8 cellular contexts compared by ENCODE assay signal in the genomic region with DNA sequence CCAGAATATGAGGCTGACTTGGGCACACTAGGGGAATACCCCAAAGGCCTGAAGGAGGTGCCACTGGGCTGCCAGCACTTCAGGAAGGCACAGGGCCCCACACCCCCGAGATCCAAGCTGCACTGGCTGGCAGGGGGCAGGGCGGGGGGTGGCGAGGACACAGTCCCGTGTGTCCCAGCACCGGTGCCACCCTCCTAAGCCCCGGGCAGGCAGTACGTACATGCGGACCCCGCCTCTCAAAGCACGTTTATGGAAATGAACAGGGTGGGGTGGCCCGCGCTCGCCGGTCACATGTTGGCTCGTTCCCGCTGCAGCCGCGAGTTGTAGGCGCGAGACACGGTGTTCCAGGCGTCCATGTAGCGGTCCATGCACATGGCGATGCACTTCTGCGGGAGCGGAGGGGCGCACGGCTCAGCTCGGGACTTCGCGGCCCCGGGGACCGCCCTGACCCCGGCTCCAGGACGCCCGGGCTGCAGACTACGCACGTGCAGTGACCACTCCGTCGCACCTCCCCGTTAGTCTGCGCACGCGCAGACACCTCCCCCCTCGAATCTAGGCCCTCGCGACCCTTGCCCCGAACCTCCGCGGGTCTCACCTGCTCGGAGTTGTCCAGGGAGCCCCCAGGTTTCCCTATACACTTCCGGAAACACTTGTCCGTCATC. TPM values are rescaled to one million over a fixed set of nuclear protein-coding genes. Genes with fewer than 3 reads are reported as not detected.
A peak's percentile ranks its signal among the peaks of the same experiment; 100 is the strongest.
DNase-seq lines count a peak whose midpoint lies in the region; ATAC-seq, FAIRE-seq and TF ChIP-seq lines count a peak whose summit lies in the region.

No MANE protein-coding gene starts in this region.

- H3K4me3 ChIP-seq in AG04449 (ENCODE audit: low read depth, low read length) (peak overlapping the region; percentile 92), bronchial epithelial cell (ENCODE audit: low read depth, low read length) (peak overlapping the region; percentile 95), kidney (ENCODE audit: low read length in 2 of 2) (peak overlapping the region; percentile 75 to 82)

- no peak for FAIRE-seq in bronchial epithelial cell (lab: Jason Lieb, UNC)
- FAIRE-seq in kidney (lab: Jason Lieb, UNC) = no peak

- H3K4me1 ChIP-seq in kidney (ENCODE audit: control insufficient read depth in 1 of 2, insufficient read depth in 1 of 2, low read depth in 1 of 2, low read length in 2 of 2) = peaks cover 8 to 11% of the 10 kb centered on the region in 2 donors

- ATAC-seq in GM18511 (IDR thresholded peaks at IDR 0.05; ENCODE audit: unreplicated experiment) = peak; percentile 15
- ATAC-seq in HG03442 (IDR thresholded peaks at IDR 0.05; ENCODE audit: unreplicated experiment) = peak; percentile 4

- POLR2A ChIA-PET in AG04449 (lab: Yijun Ruan, JAX) = interaction anchor here (1.3 to 2.0 kb wide), 3 partner anchors 16 to 176 kb away, joined by 3 to 14 read pairs (median 6); partner anchors contain the start of gene GADD45B

- H3K9ac ChIP-seq in kidney (ENCODE audit: low read length in 2 of 2) = peak overlapping the region; percentile 73 to 79

- no peaks in the 10 kb centered on the region for H3K9me3 ChIP-seq in kidney (ENCODE audit: control insufficient read depth in 1 of 2, low read length in 2 of 2)

- CTCF ChIA-PET in AG04449 (lab: Yijun Ruan, JAX) = interaction anchor here (1.0 to 8.6 kb wide), 3 partner anchors 16 to 210 kb away, joined by 3 to 87 read pairs (median 6); no protein-coding TSS in a partner anchor

- peak overlapping the region; percentile 99 to 100 for H3K27ac ChIP-seq in kidney (ENCODE audit: low read depth in 2 of 2, low read length in 2 of 2)

- DNase-seq in AG04449 (ENCODE audit: low read depth, low spot score) (no peak), SK-N-DZ (ENCODE audit: low spot score) (peak; percentile 65), bronchial epithelial cell (ENCODE audit: low read depth) (no peak), kidney (peak; percentile 87), NCI-H1436 (lab: John Stamatoyannopoulos, UW) (no peak)
- peak; percentile 41 to 49 for DNase-seq in stimulated activated CD4-positive, alpha-beta T cell treated with anti-CD3 and anti-CD28 coated beads, Interleukin-2, amount 100 ng/mL, for 48 hours

- TF ChIP-seq CTCF in AG04449 (IDR thresholded peaks at IDR 0.05; ENCODE audit: insufficient read depth, low read length, missing control alignments) (no peak), bronchial epithelial cell (IDR thresholded peaks at IDR 0.05; ENCODE audit: insufficient read depth, low read length, severe bottlenecking) (peak; percentile 4), kidney (IDR thresholded peaks at IDR 0.05; ENCODE audit: borderline replicate concordance, extremely low read depth, insufficient read depth) (no peak)

- peaks cover 18% of the 10 kb centered on the region for H3K36me3 ChIP-seq in bronchial epithelial cell (ENCODE audit: control insufficient read depth, insufficient read depth, low read length)
- H3K36me3 ChIP-seq in kidney (ENCODE audit: control insufficient read depth in 1 of 2, insufficient read depth in 2 of 2, low read length in 2 of 2) = no peaks in the 10 kb centered on the region

- intact Hi-C loops in kidney (cut with DNase I) = no loop called here

- H3K27me3 ChIP-seq in bronchial epithelial cell (ENCODE audit: control insufficient read depth, insufficient read depth, low read length) = no peaks in the 10 kb centered on the region

RNA-seq across cellular contexts. Expression of gene TIMM13, which starts 0.6 kb away (rescaled TPM):
- 74.0 and 74.4 TPM in 2 replicates for polyA plus RNA-seq in SK-N-DZ (2014; cell fraction: cytosol; rRNA removed)
- polyA plus RNA-seq in SK-N-DZ (2014; cell fraction: nucleus; rRNA removed) = 50.3 and 54.7 TPM in 2 replicates
- total RNA-seq in bronchial epithelial cell = 39.5 and 44.9 TPM in 2 replicates
- 69.7 TPM for total RNA-seq in kidney
- polyA plus RNA-seq in kidney (ENCODE audit: insufficient read depth, low read depth, low replicate concordance) = 188 TPM

RNA-seq across cellular contexts. Expression of gene LMNB2, which starts 30.0 kb away (rescaled TPM):
- 86.8 and 135 TPM in 2 replicates for polyA plus RNA-seq in SK-N-DZ (2014; cell fraction: cytosol; rRNA removed)
- polyA plus RNA-seq in SK-N-DZ (2014; cell fraction: nucleus; rRNA removed) = 69.3 and 77.1 TPM in 2 replicates
- total RNA-seq in bronchial epithelial cell = 54.0 and 74.5 TPM in 2 replicates
- 27.6 TPM for total RNA-seq in kidney
- 9.0 TPM for polyA plus RNA-seq in kidney (ENCODE audit: insufficient read depth, low read depth, low replicate concordance)

RNA-seq across cellular contexts. Expression of gene GADD45B, which starts 49.1 kb away (rescaled TPM):
- polyA plus RNA-seq in SK-N-DZ (2014; cell fraction: cytosol; rRNA removed) = 0.32 TPM in 1 of 2 replicates, not detected in the other
- not detected in 2 replicates for polyA plus RNA-seq in SK-N-DZ (2014; cell fraction: nucleus; rRNA removed)
- total RNA-seq in bronchial epithelial cell (25.8 and 26.1 TPM in 2 replicates), kidney (88.5 TPM)
- 149 TPM for polyA plus RNA-seq in kidney (ENCODE audit: insufficient read depth, low read depth, low replicate concordance)

Comparison
In these comparisons a context has a peak if more than half of its experiments do, and no peak if none do; other contexts are left out.
1. DNase-seq: peak in SK-N-DZ (single experiment), kidney (single experiment) and stimulated activated CD4-positive, alpha-beta T cell treated with anti-CD3 and anti-CD28 coated beads, Interleukin-2, amount 100 ng/mL, for 48 hours (2 of 2); none in AG04449 (single experiment), bronchial epithelial cell (single experiment) and NCI-H1436 (single experiment).
2. Peak in every context shown above with its lines, with median percentiles within 50 percentile points of each other: H3K4me3 ChIP-seq.